In the genomic region with DNA sequence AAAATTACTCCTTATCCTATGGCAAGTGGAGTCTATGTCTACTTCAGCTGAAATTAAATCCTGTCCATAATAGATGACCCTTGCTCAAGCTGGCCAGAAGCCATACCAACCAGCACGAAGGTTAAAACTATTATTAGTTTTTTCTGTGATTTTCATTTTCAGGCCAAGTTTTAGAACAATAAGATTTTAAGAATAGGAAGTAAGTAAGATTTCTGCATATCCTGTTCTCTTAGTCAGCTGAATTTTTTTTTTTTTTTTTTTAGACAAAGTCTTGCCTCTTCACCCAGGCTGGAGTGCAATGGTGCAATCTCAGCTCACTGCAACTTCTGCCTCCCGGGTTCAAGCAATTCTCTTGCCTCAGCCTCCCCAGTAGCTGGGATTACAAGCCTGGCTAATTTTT, we compare ENCODE assay signal across 22 cellular contexts. TPM values are rescaled to one million over a fixed set of nuclear protein-coding genes. Genes with fewer than 3 reads are reported as not detected.
DNase-seq lines count a peak whose midpoint lies in the region; ATAC-seq and TF ChIP-seq lines count a peak whose summit lies in the region.
"Had no signal": no experiment of that assay in that cellular context is flagged by ENCODE, and none has a peak within 500 bp of the region (broad histone marks: within the 10 kb centered on the region; RNA-seq: fewer than 3 reads in every experiment).

No MANE protein-coding gene starts in this region.

- no peaks in the 10 kb centered on the region for H3K36me3 ChIP-seq in esophagus muscularis mucosa
- peaks cover 0 to 9% (median 0%) of the 10 kb centered on the region in 3 donors for H3K36me3 ChIP-seq in tibial nerve
- H3K36me3 ChIP-seq: vagina had no signal

- H3K4me1 ChIP-seq in esophagus muscularis mucosa, result peaks cover 5 to 17% (median 12%) of the 10 kb centered on the region in 4 donors
- peaks cover 0 to 10% (median 0%) of the 10 kb centered on the region in 4 donors for H3K4me1 ChIP-seq in tibial nerve
- H3K4me1 ChIP-seq: psoas muscle, vagina had no signal

- DNase-seq in SKM-1 treated with dmso at 0.1 percent for 144 hours (lab: John Stamatoyannopoulos, UW; ENCODE audit: unreplicated experiment) (peak; percentile 35), SKM-1 (lab: John Stamatoyannopoulos, UW; ENCODE audit: unreplicated experiment) (no peak), esophagus muscularis mucosa (ENCODE audit: extremely low spot score) (no peak), left lobe of liver (ENCODE audit: low spot score) (no peak), tibial nerve (ENCODE audit: low spot score in 2 of 2) (peak in 1 of 2 donors; percentile 37), DMS153 (lab: John Stamatoyannopoulos, UW) (no peak)
- DNase-seq: 8988T; activated CD4-positive, alpha-beta T cell treated with anti-CD3 and anti-CD28 coated beads, Interleukin-2, amount 10 ng/mL, durations not matched to agents 7 days and 5 days; activated CD8-positive, alpha-beta memory T cell treated with anti-CD3 and anti-CD28 coated beads, Interleukin-2, amount 50 U/mL, for 48 hours; activated effector memory CD4-positive, alpha-beta T cell treated with Interleukin-2 at 50 U/mL for 16 hours; COR-L47; foreskin melanocyte; NCI-H1694; psoas muscle; SHP77 treated with DMSO at 0.1 percent for 48 hours had no signal

- H3K27me3 ChIP-seq in esophagus muscularis mucosa (no peaks in the 10 kb centered on the region), tibial nerve (no peaks in the 10 kb centered on the region)
- H3K27me3 ChIP-seq: vagina had no signal

- intact Hi-C loops in esophagus muscularis mucosa (cut with DNase I), result no loop called here

- ATAC-seq in left lobe of liver, result peak; percentile 77
- no peak for ATAC-seq in HG03442 (IDR thresholded peaks at IDR 0.05; ENCODE audit: unreplicated experiment)
- no peak for ATAC-seq in HG02763 (IDR thresholded peaks at IDR 0.05; ENCODE audit: unreplicated experiment)
- ATAC-seq: HCT116 had no signal

- H3K27ac ChIP-seq in esophagus muscularis mucosa (replicated peaks in 1 of 4) (peak overlapping the region; percentile 34 to 49 (median 41)), tibial nerve (peak overlapping the region in 2 of 4 donors; percentile 32 to 60)
- H3K27ac ChIP-seq: psoas muscle, vagina had no signal

- WGBS in esophagus muscularis mucosa, result 44% methylated on average over 2 of the region's 2 CpGs
- 27 to 41% methylated on average over 2 of the region's 2 CpGs for WGBS in tibial nerve, 2 donors

- H3K4me3 ChIP-seq in esophagus muscularis mucosa (no peak overlapping the region), tibial nerve (no peak overlapping the region)
- H3K4me3 ChIP-seq: psoas muscle, vagina had no signal

- TF ChIP-seq POLR2A in esophagus muscularis mucosa (IDR thresholded peaks at IDR 0.05; ENCODE audit: low read depth), result no peak
- no peak for TF ChIP-seq POLR2A in tibial nerve (IDR thresholded peaks at IDR 0.05)

- no peak for TF ChIP-seq CTCF in esophagus muscularis mucosa (IDR thresholded peaks at IDR 0.05)
- no peak for TF ChIP-seq CTCF in tibial nerve (IDR thresholded peaks at IDR 0.05)

- H3K9me3 ChIP-seq in esophagus muscularis mucosa, result no peaks in the 10 kb centered on the region
- no peaks in the 10 kb centered on the region for H3K9me3 ChIP-seq in tibial nerve
- H3K9me3 ChIP-seq: psoas muscle, vagina had no signal

- TF ChIP-seq EP300 in esophagus muscularis mucosa (IDR thresholded peaks at IDR 0.05) (no peak), tibial nerve (IDR thresholded peaks at IDR 0.05) (peak; percentile 15 to 30)

RNA-seq across cellular contexts. Expression of gene RBP7, which starts 6.1 kb away (rescaled TPM):
- total RNA-seq in esophagus muscularis mucosa (10 to 100 TPM in 3 of 4 donors, 1 to 10 TPM in 1; 5.4 to 30.2 (median 18.1) TPM), left lobe of liver (2.5 TPM), tibial nerve (10 to 100 TPM; 17.2 to 54.3 (median 33.7) TPM)
- total RNA-seq: activated CD4-positive, alpha-beta T cell treated with anti-CD3 and anti-CD28 coated beads, Interleukin-2, amount 10 ng/mL, durations not matched to agents 7 days and 5 days; B cell; OCI-LY7; T-helper 1 cell treated with Interleukin-12 subunit alpha and Interleukin-12 subunit beta and Interleukin-4 antibody, amounts not matched to agents 30 ng/mL and 1 ng/mL, for 36 hours had no signal

RNA-seq across cellular contexts. Expression of gene UBE4B, which starts 41.8 kb away (rescaled TPM):
- total RNA-seq in esophagus muscularis mucosa, result 100 to 1,000 TPM in 2 of 4 donors, 10 to 100 TPM in 2; 58.6 to 110 (median 85.5) TPM
- total RNA-seq in left lobe of liver, result 21.6 TPM
- total RNA-seq in tibial nerve, result 10 to 100 TPM; 31.2 to 48.6 (median 44.0) TPM

RNA-seq across cellular contexts. Expression of gene NMNAT1, which starts 47.7 kb away (rescaled TPM):
- total RNA-seq in esophagus muscularis mucosa (1 to 10 TPM; 5.0 to 9.8 (median 7.4) TPM), left lobe of liver (7.6 TPM), tibial nerve (1 to 10 TPM; 3.8 to 6.0 (median 4.6) TPM)

RNA-seq across cellular contexts. Expression of gene LZIC, which starts 47.8 kb away (rescaled TPM):
- total RNA-seq in esophagus muscularis mucosa (10 to 100 TPM; 25.4 to 30.6 (median 27.7) TPM), left lobe of liver (12.7 TPM), tibial nerve (10 to 100 TPM; 21.6 to 40.2 (median 32.0) TPM)
